Comparison of ENCODE assay signal across 2 cellular contexts in the genomic region with DNA sequence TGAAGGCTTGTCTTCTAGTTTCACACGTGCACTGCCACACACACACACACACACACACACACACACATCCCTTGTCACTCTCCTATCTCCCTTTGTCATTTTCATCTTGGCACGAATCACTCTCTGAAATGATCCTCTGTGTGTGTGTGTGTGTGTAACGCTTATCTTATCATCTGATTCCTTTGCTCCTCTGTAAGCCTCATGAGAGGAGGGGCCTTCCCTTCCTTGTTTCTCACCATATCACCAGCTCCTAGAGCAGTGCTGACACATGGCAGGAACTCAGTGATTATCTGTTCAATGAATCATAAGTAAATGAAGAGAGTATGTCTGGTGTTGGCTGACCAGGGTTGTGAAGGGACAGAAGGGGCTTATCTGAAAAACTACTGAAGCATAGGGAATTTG.
TF ChIP-seq lines count a peak whose summit lies in the region.

No MANE protein-coding gene starts in this region.

TF ChIP-seq in endothelial cell of umbilical vein, 7 proteins besides CTCF, POLR2A, EP300 and RAD21:
- TF ChIP-seq POLR2AphosphoS5 (IDR thresholded peaks at IDR 0.05; ENCODE audit: insufficient read depth, low read depth, low read length) = no peak
- peak; percentile 88 for TF ChIP-seq GATA2 (IDR thresholded peaks at IDR 0.05; ENCODE audit: insufficient read depth, insufficient read length, low read depth, low read length)
- no peak for TF ChIP-seq MYC (IDR thresholded peaks at IDR 0.05; ENCODE audit: low read depth, low read length)
- TF ChIP-seq FOS (IDR thresholded peaks at IDR 0.05; ENCODE audit: borderline replicate concordance, insufficient read depth, low read length) = peak; percentile 35

TF ChIP-seq in neural cell, 6 proteins besides CTCF, POLR2A, EP300 and RAD21:
- TF ChIP-seq REST (IDR thresholded peaks at IDR 0.05; ENCODE audit: borderline replicate concordance) (peak; percentile 55), SMC3 (conservative IDR thresholded peaks at IDR 0.05; ENCODE audit: poor library complexity) (no peak), POLR2AphosphoS5 (IDR thresholded peaks at IDR 0.05) (peak; percentile 55)
TF ChIP-seq in neural cell: peak in this region for 2.
